19 cellular contexts compared by ENCODE assay signal in genomic region chr3:195732951-195733350, GRCh38. TPM values are rescaled to one million over a fixed set of nuclear protein-coding genes. Genes with fewer than 3 reads are reported as not detected.
A peak's percentile ranks its signal among the peaks of the same experiment; 100 is the strongest.
DNase-seq lines count a peak whose midpoint lies in the region; ATAC-seq lines count a peak whose summit lies in the region.
"Had no signal": no experiment of that assay in that cellular context is flagged by ENCODE, and none has a peak within 500 bp of the region (broad histone marks: within the 10 kb centered on the region; RNA-seq: fewer than 3 reads in every experiment).

No MANE protein-coding gene starts in this region.

- intact Hi-C loops in left ventricle myocardium superior (cut with micrococcal nuclease), result no loop called here

- ATAC-seq in left ventricle myocardium superior (peak; percentile 35), HG02588 (IDR thresholded peaks at IDR 0.05; ENCODE audit: unreplicated experiment) (no peak), HG03342 (IDR thresholded peaks at IDR 0.05; ENCODE audit: unreplicated experiment) (no peak)
- ATAC-seq: HCT116 had no signal

- peak; percentile 61 for DNase-seq in activated effector memory CD4-positive, alpha-beta T cell treated with anti-CD3 and anti-CD28 coated beads, Interleukin-2, amount 50 U/mL, for 16 hours
- DNase-seq in activated effector memory CD4-positive, alpha-beta T cell treated with Interleukin-2 at 50 U/mL for 16 hours, result no peak
- DNase-seq in left ventricle myocardium superior (no peak), myocyte (ENCODE audit: low read depth) (peak; percentile 24), NCI-H748 (lab: John Stamatoyannopoulos, UW; ENCODE audit: unreplicated experiment) (no peak)
- DNase-seq in activated CD4-positive, CD25-positive, alpha-beta regulatory T cell (lab: John Stamatoyannopoulos, UW), result no peak
- DNase-seq: 8988T; DMS 273 treated with DMSO at 0.1 percent for 48 hours; KG1; NCI-H1092; NCI-H2107; NCI-H345; NCI-H526 treated with DMSO at 0.1 percent for 48 hours; NK-92 treated with Interleukin-12 subunit alpha and Interleukin-12 subunit beta, amount 100 ng/mL, for 24 hours; OCI-M1 had no signal

RNA-seq across cellular contexts. Expression of gene MUC20, which starts 12.2 kb away (rescaled TPM):
- 3.6 TPM for total RNA-seq in left ventricle myocardium superior
- 0.10 and 0.96 TPM in 2 replicates for total RNA-seq in myocyte
- polyA plus RNA-seq in myocyte (2012), result 2.3 TPM
- total RNA-seq: Daoy had no signal

Comparison
In these comparisons a context has a peak if more than half of its experiments do, and no peak if none do; other contexts are left out.
1. DNase-seq: peak in activated effector memory CD4-positive, alpha-beta T cell treated with anti-CD3 and anti-CD28 coated beads, Interleukin-2, amount 50 U/mL, for 16 hours (single experiment) and myocyte (single experiment); none in activated effector memory CD4-positive, alpha-beta T cell treated with Interleukin-2 at 50 U/mL for 16 hours (single experiment), left ventricle myocardium superior (single experiment), activated CD4-positive, CD25-positive, alpha-beta regulatory T cell (0 of 4) and NCI-H748 (single experiment).